1 cellular context compared by ENCODE assay signal in genomic region chr14:24036180-24036962, GRCh38.
TF ChIP-seq lines count a peak whose summit lies in the region.

No MANE protein-coding gene starts in this region.

TF ChIP-seq in WTC11, 78 proteins besides CTCF, POLR2A, EP300 and RAD21 (continued from another document):
- peak; percentile 8; the same call in 1 of the 2 replicates for TF ChIP-seq PREB (CRISPR knock-in tag; IDR thresholded peaks at IDR 0.05; ENCODE audit: borderline replicate concordance)
- 0 out of 2 replicates have a peak, but pooled peaks have one; percentile 45 for TF ChIP-seq MYBL2 (CRISPR knock-in tag; IDR thresholded peaks at IDR 0.05)
- TF ChIP-seq GABPB1 (CRISPR knock-in tag; IDR thresholded peaks at IDR 0.05), result peak; percentile 70
- TF ChIP-seq, protein P1, sequence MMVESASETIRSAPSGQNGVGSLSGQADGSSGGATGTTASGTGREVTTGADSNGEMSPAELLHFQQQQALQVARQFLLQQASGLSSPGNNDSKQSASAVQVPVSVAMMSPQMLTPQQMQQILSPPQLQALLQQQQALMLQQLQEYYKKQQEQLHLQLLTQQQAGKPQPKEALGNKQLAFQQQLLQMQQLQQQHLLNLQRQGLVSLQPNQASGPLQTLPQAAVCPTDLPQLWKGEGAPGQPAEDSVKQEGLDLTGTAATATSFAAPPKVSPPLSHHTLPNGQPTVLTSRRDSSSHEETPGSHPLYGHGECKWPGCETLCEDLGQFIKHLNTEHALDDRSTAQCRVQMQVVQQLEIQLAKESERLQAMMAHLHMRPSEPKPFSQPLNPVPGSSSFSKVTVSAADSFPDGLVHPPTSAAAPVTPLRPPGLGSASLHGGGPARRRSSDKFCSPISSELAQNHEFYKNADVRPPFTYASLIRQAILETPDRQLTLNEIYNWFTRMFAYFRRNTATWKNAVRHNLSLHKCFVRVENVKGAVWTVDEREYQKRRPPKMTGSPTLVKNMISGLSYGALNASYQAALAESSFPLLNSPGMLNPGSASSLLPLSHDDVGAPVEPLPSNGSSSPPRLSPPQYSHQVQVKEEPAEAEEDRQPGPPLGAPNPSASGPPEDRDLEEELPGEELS (CRISPR knock-in tag; IDR thresholded peaks at IDR 0.05), result 0 out of 2 replicates have a peak, but pooled peaks have one; percentile 42
- TF ChIP-seq HMGXB4 (CRISPR knock-in tag; IDR thresholded peaks at IDR 0.05), result peak; percentile 68; the same call in 1 of the 2 replicates
- TF ChIP-seq SP1 (CRISPR knock-in tag; conservative IDR thresholded peaks at IDR 0.05), result peak; percentile 44
- peak; percentile 32; the same call in 1 of the 2 replicates for TF ChIP-seq ETV6 (CRISPR knock-in tag; IDR thresholded peaks at IDR 0.05)
- TF ChIP-seq ZBTB43 (CRISPR knock-in tag; IDR thresholded peaks at IDR 0.05), result peak; percentile 52; the same call in 1 of the 2 replicates
